In the genomic region with DNA sequence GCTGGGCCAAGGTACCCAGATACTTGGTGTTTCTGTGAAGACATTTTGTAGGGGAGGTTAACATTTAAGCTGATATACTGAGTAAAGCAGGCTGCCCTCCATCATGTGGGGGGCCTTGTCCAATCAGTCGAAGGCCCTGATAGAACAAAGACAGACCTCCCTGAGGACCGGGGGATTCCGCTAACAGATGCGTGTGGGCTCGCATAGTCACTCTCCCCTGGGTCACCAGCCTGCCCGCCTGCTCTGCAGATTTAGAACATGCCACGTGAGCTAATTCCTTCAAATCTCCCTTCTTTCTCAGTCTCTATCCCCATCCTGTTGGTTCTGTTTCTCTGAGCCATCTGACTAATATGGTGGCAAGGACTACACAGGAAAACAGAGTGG, we compare ENCODE assay signal across 16 cellular contexts.
"Had no signal": no experiment of that assay in that cellular context is flagged by ENCODE, and none has a peak within 500 bp of the region (broad histone marks: within the 10 kb centered on the region; RNA-seq: fewer than 3 reads in every experiment).

No MANE protein-coding gene starts in this region.

- H3K4me3 ChIP-seq: body of pancreas, esophagus muscularis mucosa, gastrocnemius medialis, heart left ventricle had no signal

- H3K36me3 ChIP-seq: esophagus muscularis mucosa, gastrocnemius medialis, heart left ventricle had no signal

- H3K27ac ChIP-seq: body of pancreas, esophagus muscularis mucosa, foreskin keratinocyte, gastrocnemius medialis, heart left ventricle had no signal

- DNase-seq: activated CD4-positive, CD25-positive, alpha-beta regulatory T cell; activated CD4-positive, CD25-positive, alpha-beta regulatory T cell treated with anti-CD3 and anti-CD28 coated beads, Interleukin-2, amount 50 U/mL, for 72 hours; activated effector memory CD4-positive, alpha-beta T cell treated with Interleukin-2 at 50 U/mL for 16 hours; activated gamma-delta T cell treated with Interleukin-2 at 50 U/mL for 16 hours; activated naive CD4-positive, alpha-beta T cell treated with anti-CD3 and anti-CD28 coated beads, Interleukin-2, amount 50 U/mL, for 16 hours; activated T-cell treated with anti-CD3 and anti-CD28 coated beads, Interleukin-2, amount 50 U/mL, for 4 hours; aorta; cortex of kidney; effector CD4-positive, alpha-beta T cell; foreskin keratinocyte; gastrocnemius medialis; glutamatergic neuron; T1000 had no signal

- H3K9me3 ChIP-seq: body of pancreas, gastrocnemius medialis had no signal

- H3K27me3 ChIP-seq: foreskin keratinocyte had no signal
